ENCODE assay signal across 9 cellular contexts in the genomic region with DNA sequence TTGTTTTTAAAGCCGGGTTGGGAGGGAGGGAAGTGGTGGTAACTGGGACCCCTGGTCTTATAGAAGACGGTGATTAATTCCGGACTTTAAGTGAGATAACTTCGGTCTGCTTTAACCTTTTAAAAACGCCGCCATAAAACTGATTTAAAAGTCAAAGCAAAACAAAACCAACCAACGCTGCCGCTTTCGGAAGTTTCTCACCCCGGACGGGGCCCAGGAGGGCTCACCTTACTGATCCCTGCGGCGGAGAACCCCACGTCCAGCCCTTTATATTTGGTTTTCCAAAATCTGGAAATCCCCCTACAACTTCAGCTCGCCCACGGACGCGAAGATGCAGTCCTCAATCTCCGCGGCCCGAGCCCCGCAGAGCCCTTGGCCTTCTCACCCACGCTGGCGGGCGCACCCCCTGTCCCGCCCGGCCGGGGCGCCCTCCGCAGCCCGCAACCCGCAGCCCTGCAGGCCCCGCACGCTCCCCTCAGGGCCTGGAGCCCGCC. TPM values are rescaled to one million over a fixed set of nuclear protein-coding genes. Genes with fewer than 3 reads are reported as not detected.
DNase-seq lines count a peak whose midpoint lies in the region; ATAC-seq and TF ChIP-seq lines count a peak whose summit lies in the region.
"Had no signal": no experiment of that assay in that cellular context is flagged by ENCODE, and none has a peak within 500 bp of the region (broad histone marks: within the 10 kb centered on the region; RNA-seq: fewer than 3 reads in every experiment).

No MANE protein-coding gene starts in this region.

- H3K9ac ChIP-seq in HUES6 (ENCODE audit: low read length): peak overlapping the region; percentile 88

- peak; percentile 70 for ATAC-seq in GM21515 (IDR thresholded peaks at IDR 0.05; ENCODE audit: unreplicated experiment)
- peak; percentile 29 for ATAC-seq in left ventricle myocardium superior
- peak; percentile 40 to 49 for ATAC-seq in gastrocnemius medialis

- no peak for TF ChIP-seq POLR2A in gastrocnemius medialis (IDR thresholded peaks at IDR 0.05)

- peak; percentile 30 for DNase-seq in G401 (ENCODE audit: low spot score)
- DNase-seq in activated T-helper 9 cell treated with anti-CD3 and anti-CD28 coated beads, Interleukin-2, amount 50 U/mL, for 16 hours (ENCODE audit: low read depth): peak; percentile 30
- DNase-seq in left ventricle myocardium superior: no peak
- peak in 1 of 2 donors; percentile 14 for DNase-seq in gastrocnemius medialis
- no peak for DNase-seq in NCI-H446 (lab: John Stamatoyannopoulos, UW)
- no peak for DNase-seq in epidermal melanocyte (ENCODE audit: insufficient read length, low spot score)

- peaks cover 34% of the 10 kb centered on the region for H3K4me1 ChIP-seq in HUES6 (ENCODE audit: control insufficient read depth, insufficient read depth, low read length)
- peaks cover 43 to 47% of the 10 kb centered on the region in 2 donors for H3K4me1 ChIP-seq in gastrocnemius medialis

- H3K36me3 ChIP-seq in HUES6 (ENCODE audit: control insufficient read depth, insufficient read depth, low read length): peaks cover 27% of the 10 kb centered on the region
- H3K36me3 ChIP-seq in gastrocnemius medialis: no peaks in the 10 kb centered on the region

- intact Hi-C loops in left ventricle myocardium superior (cut with micrococcal nuclease): no loop called here
- intact Hi-C loops in gastrocnemius medialis (cut with DNase I; ENCODE audit: low total_unique reads): loop anchor here (5.0 kb wide), 1 partner anchor 527 kb away; the partner anchor contains the start of genes C11orf71 and RBM7

- H3K9me3 ChIP-seq in HUES6 (ENCODE audit: control insufficient read depth, insufficient read depth, low read depth, low read length) (no peaks in the 10 kb centered on the region), gastrocnemius medialis (no peaks in the 10 kb centered on the region)

- H3K27ac ChIP-seq in HUES6 (ENCODE audit: low read depth, low read length) (peak overlapping the region; percentile 87; the same call in 1 of the 2 replicates), gastrocnemius medialis (peak overlapping the region; percentile 86 to 93 (median 92))

- peak in 3 of 5 experiments; percentile 13 to 44 (median 15) for TF ChIP-seq CTCF in gastrocnemius medialis (IDR thresholded peaks at IDR 0.05 in 4 of 5, conservative IDR thresholded peaks at IDR 0.05 in 1 of 5)

- H3K4me3 ChIP-seq in HUES6 (ENCODE audit: low read depth, low read length) (peak overlapping the region; percentile 97), gastrocnemius medialis (peak overlapping the region; percentile 71 to 85 (median 78))

- in situ Hi-C loops in G401 (cut with HindIII; ENCODE audit: low sequenced_read_pairs): no loop called here
- in situ Hi-C loops in gastrocnemius medialis (cut with MboI; ENCODE audit: low sequenced_read_pairs in 4 of 4): loop anchor here in 3 of 4 donors (25.0 kb wide), 2 partner anchors 387 to 412 kb away; partner anchors contain the start of gene NNMT (in 2 of the 3)

- no peaks in the 10 kb centered on the region for H3K27me3 ChIP-seq in HUES6 (ENCODE audit: control insufficient read depth, insufficient read depth, low read length)
- no peaks in the 10 kb centered on the region for H3K27me3 ChIP-seq in gastrocnemius medialis

RNA-seq across cellular contexts. Expression of gene USP28, which starts 0.4 kb away (rescaled TPM):
- 37.8 and 40.4 TPM in 2 replicates for total RNA-seq in G401 (2014; rRNA removed; shearing (Covaris generic))
- total RNA-seq in left ventricle myocardium superior (167 TPM), gastrocnemius medialis (100 to 1,000 TPM in 1 of 4 donors, 10 to 100 TPM in 3; 56.7 to 141 (median 80.4) TPM)

RNA-seq across cellular contexts. Expression of gene HTR3B, which starts 29.6 kb away (rescaled TPM):
- total RNA-seq in G401 (2014; rRNA removed; shearing (Covaris generic)): not detected in 2 replicates
- not detected for total RNA-seq in left ventricle myocardium superior
- total RNA-seq in gastrocnemius medialis: not detected
- total RNA-seq: activated CD8-positive, alpha-beta memory T cell treated with anti-CD3 and anti-CD28 coated beads for 36 hours had no signal

Comparison
In these comparisons a context has a peak if more than half of its experiments do, and no peak if none do; other contexts are left out.
1. DNase-seq: peak in G401 (single experiment) and activated T-helper 9 cell treated with anti-CD3 and anti-CD28 coated beads, Interleukin-2, amount 50 U/mL, for 16 hours (single experiment); none in left ventricle myocardium superior (single experiment), NCI-H446 (0 of 2) and epidermal melanocyte (single experiment).
2. Peak in every context shown above with its lines, with median percentiles within 50 percentile points of each other: ATAC-seq.